8 cellular contexts compared by ENCODE assay signal in genomic region chr15:100601628-100602063, GRCh38. TPM values are rescaled to one million over a fixed set of nuclear protein-coding genes. Genes with fewer than 3 reads are reported as not detected.
A peak's percentile ranks its signal among the peaks of the same experiment; 100 is the strongest.
DNase-seq lines count a peak whose midpoint lies in the region; ATAC-seq, FAIRE-seq and TF ChIP-seq lines count a peak whose summit lies in the region.

No MANE protein-coding gene starts in this region.

- H3K27me3 Mint-ChIP-seq in activated CD8-positive, alpha-beta T cell treated with anti-CD3 and anti-CD28 coated beads for 36 hours = no peaks in the 10 kb centered on the region

- H3K9me3 Mint-ChIP-seq in activated CD8-positive, alpha-beta T cell treated with anti-CD3 and anti-CD28 coated beads for 36 hours = no peaks in the 10 kb centered on the region

- no peaks in the 10 kb centered on the region; a peak in 1 of 5 replicates for H3K27me3 ChIP-seq in HepG2 (ENCODE audit: control insufficient read depth in 1 of 2, insufficient read depth in 2 of 2, low read length in 2 of 2)

- CTCF ChIA-PET in activated CD8-positive, alpha-beta T cell treated with anti-CD3 and anti-CD28 coated beads for 36 hours (lab: Charles Lee) = interaction anchor here (1.0 to 4.6 kb wide), 3 partner anchors 11 to 316 kb away, joined by 3 to 43 read pairs (median 3); no protein-coding TSS in a partner anchor
- CTCF ChIA-PET in HepG2 (lab: Yijun Ruan, JAX; ENCODE audit: low intra/inter-chr PET ratio, low total read pairs) = no interaction called here

- no peak for TF ChIP-seq POLR2A in HepG2 (IDR thresholded peaks at IDR 0.05; ENCODE audit: insufficient read depth in 1 of 2, low read depth in 2 of 2, low read length in 2 of 2)

- H3K9me3 ChIP-seq in HepG2 (ENCODE audit: low read length) = no peaks in the 10 kb centered on the region

- no peak for DNase-seq in activated CD8-positive, alpha-beta T cell treated with anti-CD3 and anti-CD28 coated beads for 36 hours
- DNase-seq in HepG2 (ENCODE audit: low spot score) = no peak
- no peak for DNase-seq in AG08395 (ENCODE audit: low spot score)
- DNase-seq in stimulated activated CD4-positive, alpha-beta T cell treated with anti-CD3 and anti-CD28 coated beads, Interleukin-2, amount 100 ng/mL, for 24 hours = no peak
- DNase-seq in NCI-H526 (lab: John Stamatoyannopoulos, UW) = no peak
- DNase-seq in stimulated activated CD4-positive, alpha-beta T cell treated with anti-CD3 and anti-CD28 coated beads, Interleukin-4, amount 100 ng/mL, for 1 hour = no peak

- H3K4me1 Mint-ChIP-seq in activated CD8-positive, alpha-beta T cell treated with anti-CD3 and anti-CD28 coated beads for 36 hours (ENCODE audit: low read depth) = peaks cover 58% of the 10 kb centered on the region

- peak overlapping the region; percentile 9 for H2AFZ ChIP-seq in HepG2 (ENCODE audit: low read length)

- TF ChIP-seq EP300 in HepG2 (IDR thresholded peaks at IDR 0.05; ENCODE audit: low read depth in 2 of 2, low read length in 2 of 2) (no peak), HepG2 (CRISPR knock-in tag; IDR thresholded peaks at IDR 0.05; ENCODE audit: borderline replicate concordance) (no peak)

- intact Hi-C loops in activated CD8-positive, alpha-beta T cell treated with anti-CD3 and anti-CD28 coated beads for 36 hours (cut with micrococcal nuclease) = no loop called here
- intact Hi-C loops in HepG2 (cut with micrococcal nuclease; ENCODE audit: unreplicated experiment) = loop anchor here (1.0 kb wide), 1 partner anchor 251 kb away; no protein-coding TSS in a partner anchor

- H3K4me2 ChIP-seq in HepG2 (ENCODE audit: low read depth, low read length) = peak overlapping the region; percentile 94

- H3K36me3 Mint-ChIP-seq in activated CD8-positive, alpha-beta T cell treated with anti-CD3 and anti-CD28 coated beads for 36 hours (ENCODE audit: low read depth) = peaks cover 37% of the 10 kb centered on the region

- FAIRE-seq in HepG2 (lab: Jason Lieb, UNC) = no peak

- H3K27ac ChIP-seq in HepG2 (ENCODE audit: extremely low read length, insufficient read depth, low read length) = peak overlapping the region; percentile 59

- BruUV-seq in HepG2 (replicated peaks; lab: Mats Ljungman, UMichigan) = TSS peak; percentile 65

- in situ Hi-C loops in HepG2 (cut with HindIII; ENCODE audit: extremely low pct_ligation_motif_present, low pct_unique_long_range_greater_than_20kb) = loop anchor here (10.0 kb wide), 1 partner anchor 247 kb away; no protein-coding TSS in a partner anchor

- 1% methylated on average over 21 of the region's 21 CpGs for WGBS in HepG2 (ENCODE audit: low lambda C conversion rate)

- H4K20me1 ChIP-seq in HepG2 (ENCODE audit: insufficient read depth, low read length) = no peaks in the 10 kb centered on the region

- peak; percentile 0 for ATAC-seq in GM18499 (IDR thresholded peaks at IDR 0.05; ENCODE audit: insufficient read depth, unreplicated experiment)
- ATAC-seq in HG02852 (IDR thresholded peaks at IDR 0.05; ENCODE audit: unreplicated experiment) = peak; percentile 12
- ATAC-seq in activated CD8-positive, alpha-beta T cell treated with anti-CD3 and anti-CD28 coated beads for 36 hours = peak; percentile 8
- ATAC-seq in HepG2 = peak; percentile 35

- no peak overlapping the region for H3K4me3 Mint-ChIP-seq in activated CD8-positive, alpha-beta T cell treated with anti-CD3 and anti-CD28 coated beads for 36 hours

- TF ChIP-seq RAD21 in HepG2 (CRISPR knock-in tag; IDR thresholded peaks at IDR 0.05) = no peak

- H3K36me3 ChIP-seq in HepG2 (replicated peaks in 1 of 2; ENCODE audit: control insufficient read depth in 1 of 2, insufficient read depth in 2 of 2, low read length in 2 of 2) = peaks cover 0 to 12% of the 10 kb centered on the region in 2 experiments; a peak in 2 of 5 replicates

- H3K4me3 ChIP-seq in HepG2 (replicated peaks in 1 of 3; ENCODE audit: insufficient read depth in 1 of 3, low read depth in 2 of 3, low read length in 3 of 3) = peak overlapping the region; percentile 69 to 99 (median 85)

- POLR2A ChIA-PET in activated CD8-positive, alpha-beta T cell treated with anti-CD3 and anti-CD28 coated beads for 36 hours (lab: Charles Lee) = interaction anchor here (1.0 to 2.8 kb wide), 2 partner anchors 10 to 11 kb away, joined by 3 to 13 read pairs; no protein-coding TSS in a partner anchor
- POLR2A ChIA-PET in HepG2 (lab: Yijun Ruan, JAX) = interaction anchor here (1.0 to 1.4 kb wide), 5 partner anchors 9 to 469 kb away, joined by 3 to 5 read pairs (median 3); no protein-coding TSS in a partner anchor

- H3K27ac Mint-ChIP-seq in activated CD8-positive, alpha-beta T cell treated with anti-CD3 and anti-CD28 coated beads for 36 hours = no peak overlapping the region

- no peak for TF ChIP-seq CTCF in activated CD8-positive, alpha-beta T cell treated with anti-CD3 and anti-CD28 coated beads for 36 hours (IDR thresholded peaks at IDR 0.05)
- no peak for TF ChIP-seq CTCF in HepG2 (CRISPR knock-in tag; IDR thresholded peaks at IDR 0.05)

- peaks cover 80% of the 10 kb centered on the region for H3K79me2 ChIP-seq in HepG2 (ENCODE audit: insufficient read depth, low read length)

- H3K9ac ChIP-seq in HepG2 (ENCODE audit: insufficient read depth, low read depth, low read length) = peak overlapping the region; percentile 82

- H3K4me1 ChIP-seq in HepG2 (ENCODE audit: insufficient read depth, low read length) = peaks cover 54% of the 10 kb centered on the region

TF ChIP-seq in HepG2, 621 proteins besides CTCF, POLR2A, EP300 and RAD21 (continues in another document):
- TF ChIP-seq TIGD3 (CRISPR knock-in tag; IDR thresholded peaks at IDR 0.05; ENCODE audit: borderline replicate concordance) (peak; percentile 13; the same call in 1 of the 2 replicates), AGO1 (IDR thresholded peaks at IDR 0.05; ENCODE audit: low read depth, low read length, poor library complexity, severe bottlenecking) (peak; percentile 13)

RNA-seq across cellular contexts. Expression of gene LINS1, which starts 0.3 kb away (rescaled TPM):
- 10 to 100 TPM; 28.7 to 29.4 TPM for total RNA-seq in activated CD8-positive, alpha-beta T cell treated with anti-CD3 and anti-CD28 coated beads for 36 hours
- 9.6 and 10.4 TPM in 2 replicates for total RNA-seq in HepG2 (2016; rRNA removed; fragmentation: Illumina TruSeq; extraction: Trizol)
- total RNA-seq in HepG2 (2016; cell fraction: cytosol; rRNA removed; fragmentation: Illumina TruSeq; extraction: Trizol; ENCODE audit: low read depth) = 3.5 and 5.2 TPM in 2 replicates
- total RNA-seq in HepG2 (2016; cell fraction: insoluble cytoplasmic fraction; rRNA removed; fragmentation: Illumina TruSeq; extraction: Trizol) = 9.2 and 9.9 TPM in 2 replicates
- total RNA-seq in HepG2 (2016; cell fraction: membrane; rRNA removed; fragmentation: Illumina TruSeq; extraction: Trizol) = 3.2 and 5.2 TPM in 2 replicates
- total RNA-seq in HepG2 (2016; cell fraction: nucleus; rRNA removed; fragmentation: Illumina TruSeq; extraction: Trizol) = 24.6 and 32.3 TPM in 2 replicates
- 9.8 and 10.0 TPM in 2 replicates for polyA plus RNA-seq in HepG2 (2011; rRNA removed)
- polyA plus RNA-seq in HepG2 (2011; cell fraction: cytosol; rRNA removed) = 1.6 and 3.0 TPM in 2 replicates
- polyA plus RNA-seq in HepG2 (2011; cell fraction: nucleus; rRNA removed) = 13.4 and 14.4 TPM in 2 replicates
- polyA plus RNA-seq in HepG2 (2012) = 3.9 and 4.8 TPM in 2 replicates
- polyA plus RNA-seq in HepG2 (2016; cell fraction: cytosol; fragmentation: Illumina TruSeq; extraction: Trizol; ENCODE audit: low read depth) = 0.54 and 1.7 TPM in 2 replicates
- 6.5 and 7.2 TPM in 2 replicates for polyA plus RNA-seq in HepG2 (2016; cell fraction: insoluble cytoplasmic fraction; fragmentation: Illumina TruSeq; extraction: Trizol; ENCODE audit: low read depth)
- polyA plus RNA-seq in HepG2 (2016; cell fraction: membrane; fragmentation: Illumina TruSeq; extraction: Trizol; ENCODE audit: low read depth) = 2.4 and 3.1 TPM in 2 replicates
- 38.7 and 40.0 TPM in 2 replicates for polyA plus RNA-seq in HepG2 (2016; cell fraction: nucleus; fragmentation: Illumina TruSeq; extraction: Trizol; ENCODE audit: insufficient read depth, low read depth)
- polyA minus RNA-seq in HepG2 (2011; rRNA and poly(A)+ RNA removed; ENCODE audit: low replicate concordance) = 13.1 and 33.6 TPM in 2 replicates
- polyA minus RNA-seq in HepG2 (2011; cell fraction: cytosol; rRNA and poly(A)+ RNA removed) = 1.3 and 3.7 TPM in 2 replicates
- polyA minus RNA-seq in HepG2 (2011; cell fraction: nucleus; rRNA and poly(A)+ RNA removed) = 30.8 and 36.2 TPM in 2 replicates

RNA-seq across cellular contexts. Expression of gene ASB7, which starts 0.7 kb away (rescaled TPM):
- 10 to 100 TPM; 15.7 to 18.4 TPM for total RNA-seq in activated CD8-positive, alpha-beta T cell treated with anti-CD3 and anti-CD28 coated beads for 36 hours
- 12.1 and 15.2 TPM in 2 replicates for total RNA-seq in HepG2 (2016; rRNA removed; fragmentation: Illumina TruSeq; extraction: Trizol)
- 3.5 and 3.6 TPM in 2 replicates for total RNA-seq in HepG2 (2016; cell fraction: cytosol; rRNA removed; fragmentation: Illumina TruSeq; extraction: Trizol; ENCODE audit: low read depth)
- 12.5 and 13.8 TPM in 2 replicates for total RNA-seq in HepG2 (2016; cell fraction: insoluble cytoplasmic fraction; rRNA removed; fragmentation: Illumina TruSeq; extraction: Trizol)
- 7.2 and 7.8 TPM in 2 replicates for total RNA-seq in HepG2 (2016; cell fraction: membrane; rRNA removed; fragmentation: Illumina TruSeq; extraction: Trizol)
- total RNA-seq in HepG2 (2016; cell fraction: nucleus; rRNA removed; fragmentation: Illumina TruSeq; extraction: Trizol) = 13.1 and 13.4 TPM in 2 replicates
- polyA plus RNA-seq in HepG2 (2011; rRNA removed) = 7.7 and 8.3 TPM in 2 replicates
- 6.0 and 6.7 TPM in 2 replicates for polyA plus RNA-seq in HepG2 (2011; cell fraction: cytosol; rRNA removed)
- polyA plus RNA-seq in HepG2 (2011; cell fraction: nucleus; rRNA removed) = 6.9 and 7.6 TPM in 2 replicates
- polyA plus RNA-seq in HepG2 (2012) = 5.3 and 5.7 TPM in 2 replicates
- 0.51 and 0.92 TPM in 2 replicates for polyA plus RNA-seq in HepG2 (2016; cell fraction: cytosol; fragmentation: Illumina TruSeq; extraction: Trizol; ENCODE audit: low read depth)
- 10.5 and 11.4 TPM in 2 replicates for polyA plus RNA-seq in HepG2 (2016; cell fraction: insoluble cytoplasmic fraction; fragmentation: Illumina TruSeq; extraction: Trizol; ENCODE audit: low read depth)
- 2.8 and 3.0 TPM in 2 replicates for polyA plus RNA-seq in HepG2 (2016; cell fraction: membrane; fragmentation: Illumina TruSeq; extraction: Trizol; ENCODE audit: low read depth)
- 12.7 and 13.0 TPM in 2 replicates for polyA plus RNA-seq in HepG2 (2016; cell fraction: nucleus; fragmentation: Illumina TruSeq; extraction: Trizol; ENCODE audit: insufficient read depth, low read depth)
- polyA minus RNA-seq in HepG2 (2011; rRNA and poly(A)+ RNA removed; ENCODE audit: low replicate concordance) = 14.1 and 28.8 TPM in 2 replicates
- 8.4 and 10.1 TPM in 2 replicates for polyA minus RNA-seq in HepG2 (2011; cell fraction: cytosol; rRNA and poly(A)+ RNA removed)
- polyA minus RNA-seq in HepG2 (2011; cell fraction: nucleus; rRNA and poly(A)+ RNA removed) = 25.6 and 30.2 TPM in 2 replicates
